1 cellular context compared by ENCODE assay signal in the genomic region with DNA sequence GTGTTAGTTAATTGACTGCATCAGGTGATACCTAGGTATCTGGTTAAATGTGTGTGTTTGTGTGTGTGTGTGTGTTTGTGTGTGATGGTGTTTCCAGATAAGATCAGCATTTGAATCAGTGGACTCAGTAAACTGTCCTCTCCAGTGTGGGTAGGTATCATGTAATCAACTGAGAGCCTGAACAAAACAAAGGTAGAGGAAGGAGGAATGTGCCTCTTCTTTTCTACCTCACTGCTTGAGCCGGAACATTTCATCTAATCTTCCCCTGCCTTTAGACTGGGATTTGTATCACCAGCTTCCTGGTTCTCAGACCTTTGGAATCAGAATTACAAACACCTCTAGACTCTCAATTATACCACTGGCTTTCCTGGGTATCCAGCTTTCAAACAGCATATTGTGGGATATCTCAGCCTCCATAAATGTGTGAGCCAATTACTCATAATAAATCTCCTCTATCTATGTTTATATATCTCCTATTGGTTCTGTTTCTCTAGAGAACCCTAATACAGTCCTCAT.
TF ChIP-seq lines count a peak whose summit lies in the region.

No MANE protein-coding gene starts in this region.

TF ChIP-seq in IMR-90, 13 proteins besides CTCF, POLR2A, EP300 and RAD21:
- TF ChIP-seq CHD1 (IDR thresholded peaks at IDR 0.05; ENCODE audit: low read depth, low read length) = no peak
- TF ChIP-seq FOS (IDR thresholded peaks at IDR 0.05; ENCODE audit: low read depth, low read length) = no peak
- no peak for TF ChIP-seq RCOR1 (IDR thresholded peaks at IDR 0.05; ENCODE audit: insufficient replicate concordance, low read length)
- TF ChIP-seq MAFK (IDR thresholded peaks at IDR 0.05; ENCODE audit: low read depth, low read length) = no peak
- TF ChIP-seq ELK1 (IDR thresholded peaks at IDR 0.05; ENCODE audit: borderline replicate concordance, low read depth, low read length) = no peak
- TF ChIP-seq RFX5 (IDR thresholded peaks at IDR 0.05; ENCODE audit: low read depth, low read length) = no peak
- TF ChIP-seq BHLHE40 (IDR thresholded peaks at IDR 0.05; ENCODE audit: low read depth, low read length) = no peak
- no peak for TF ChIP-seq USF2 (IDR thresholded peaks at IDR 0.05; ENCODE audit: low read depth, low read length)
- TF ChIP-seq NFE2L2 (IDR thresholded peaks at IDR 0.05; ENCODE audit: low read depth, low read length) = no peak
- no peak for TF ChIP-seq MXI1 (IDR thresholded peaks at IDR 0.05; ENCODE audit: borderline replicate concordance, low read depth, low read length)
- no peak for TF ChIP-seq CEBPB (IDR thresholded peaks at IDR 0.05; ENCODE audit: low read depth, low read length)
TF ChIP-seq in IMR-90: peak in this region for 0.
